Comparison of ENCODE assay signal across 31 cellular contexts in genomic region chr21:39843483-39843882, GRCh38. TPM values are rescaled to one million over a fixed set of nuclear protein-coding genes. Genes with fewer than 3 reads are reported as not detected.
"Had no signal": no experiment of that assay in that cellular context is flagged by ENCODE, and none has a peak within 500 bp of the region (broad histone marks: within the 10 kb centered on the region; RNA-seq: fewer than 3 reads in every experiment).

No MANE protein-coding gene starts in this region.

- H3K4me1 Mint-ChIP-seq: activated CD4-positive, alpha-beta T cell treated with anti-CD3 and anti-CD28 coated beads for 36 hours; activated CD4-positive, alpha-beta T cell treated with anti-CD3 and anti-CD28 coated beads, Interleukin-2, amount 10 ng/mL, durations not matched to agents 24 days and 14 days; activated naive CD4-positive, alpha-beta T cell treated with anti-CD3 and anti-CD28 coated beads, Interleukin-2, amount 10 ng/mL, durations not matched to agents 7 days and 5 days; activated naive CD8-positive, alpha-beta T cell treated with anti-CD3 and anti-CD28 coated beads, Interleukin-2, amount 10 ng/mL, durations not matched to agents 7 days and 5 days had no signal

- ATAC-seq: activated CD4-positive, alpha-beta T cell treated with anti-CD3 and anti-CD28 coated beads for 36 hours; activated naive CD4-positive, alpha-beta T cell treated with anti-CD3 and anti-CD28 coated beads, Interleukin-2, amount 50 U/mL, for 72 hours; activated T-cell treated with anti-CD3 and anti-CD28 coated beads, Interleukin-2, amount 50 U/mL, for 72 hours; body of pancreas; effector memory CD8-positive, alpha-beta T cell; heart left ventricle had no signal

- H3K4me3 Mint-ChIP-seq: activated CD4-positive, alpha-beta memory T cell treated with anti-CD3 and anti-CD28 coated beads for 36 hours; activated CD4-positive, alpha-beta T cell treated with anti-CD3 and anti-CD28 coated beads for 36 hours; activated CD4-positive, alpha-beta T cell treated with anti-CD3 and anti-CD28 coated beads, Interleukin-2, amount 10 ng/mL, durations not matched to agents 24 days and 14 days; activated naive CD4-positive, alpha-beta T cell treated with anti-CD3 and anti-CD28 coated beads, Interleukin-2, amount 10 ng/mL, durations not matched to agents 7 days and 5 days; activated naive CD8-positive, alpha-beta T cell treated with anti-CD3 and anti-CD28 coated beads, Interleukin-2, amount 10 ng/mL, durations not matched to agents 7 days and 5 days; activated T-cell treated with anti-CD3 and anti-CD28 coated beads, Interleukin-2, amount 50 U/mL, for 24 hours; activated T-cell treated with anti-CD3 and anti-CD28 coated beads, Interleukin-2, amount 50 U/mL, for 72 hours; effector memory CD8-positive, alpha-beta T cell had no signal

- H3K9me3 ChIP-seq: adrenal gland, body of pancreas, esophagus squamous epithelium, heart left ventricle had no signal

- H3K27ac ChIP-seq: adrenal gland, body of pancreas, esophagus squamous epithelium, heart left ventricle had no signal

- H3K27me3 Mint-ChIP-seq: activated CD4-positive, alpha-beta memory T cell treated with anti-CD3 and anti-CD28 coated beads for 36 hours; activated CD4-positive, alpha-beta T cell treated with anti-CD3 and anti-CD28 coated beads for 36 hours; activated CD4-positive, alpha-beta T cell treated with anti-CD3 and anti-CD28 coated beads, Interleukin-2, amount 10 ng/mL, durations not matched to agents 24 days and 14 days; activated naive CD4-positive, alpha-beta T cell treated with anti-CD3 and anti-CD28 coated beads, Interleukin-2, amount 10 ng/mL, durations not matched to agents 7 days and 5 days; activated naive CD8-positive, alpha-beta T cell treated with anti-CD3 and anti-CD28 coated beads, Interleukin-2, amount 10 ng/mL, durations not matched to agents 7 days and 5 days; activated T-cell treated with anti-CD3 and anti-CD28 coated beads, Interleukin-2, amount 50 U/mL, for 24 hours had no signal

- H3K27me3 ChIP-seq: adrenal gland, body of pancreas, esophagus squamous epithelium, heart left ventricle had no signal

- H3K27ac Mint-ChIP-seq: activated CD4-positive, alpha-beta memory T cell treated with anti-CD3 and anti-CD28 coated beads for 36 hours; activated CD4-positive, alpha-beta T cell treated with anti-CD3 and anti-CD28 coated beads for 36 hours; activated CD4-positive, alpha-beta T cell treated with anti-CD3 and anti-CD28 coated beads, Interleukin-2, amount 10 ng/mL, durations not matched to agents 24 days and 14 days; activated naive CD4-positive, alpha-beta T cell treated with anti-CD3 and anti-CD28 coated beads, Interleukin-2, amount 10 ng/mL, durations not matched to agents 7 days and 5 days; activated naive CD4-positive, alpha-beta T cell treated with anti-CD3 and anti-CD28 coated beads, Interleukin-2, amount 50 U/mL, for 72 hours; activated naive CD8-positive, alpha-beta T cell treated with anti-CD3 and anti-CD28 coated beads, Interleukin-2, amount 10 ng/mL, durations not matched to agents 7 days and 5 days; activated T-cell treated with anti-CD3 and anti-CD28 coated beads, Interleukin-2, amount 50 U/mL, for 24 hours; activated T-cell treated with anti-CD3 and anti-CD28 coated beads, Interleukin-2, amount 50 U/mL, for 72 hours; effector memory CD8-positive, alpha-beta T cell had no signal

- H3K4me1 ChIP-seq: adrenal gland, body of pancreas, esophagus squamous epithelium, heart left ventricle had no signal

- H3K36me3 Mint-ChIP-seq: activated CD4-positive, alpha-beta memory T cell treated with anti-CD3 and anti-CD28 coated beads for 36 hours; activated naive CD4-positive, alpha-beta T cell treated with anti-CD3 and anti-CD28 coated beads, Interleukin-2, amount 10 ng/mL, durations not matched to agents 7 days and 5 days; activated naive CD4-positive, alpha-beta T cell treated with anti-CD3 and anti-CD28 coated beads, Interleukin-2, amount 50 U/mL, for 72 hours; activated naive CD8-positive, alpha-beta T cell treated with anti-CD3 and anti-CD28 coated beads, Interleukin-2, amount 10 ng/mL, durations not matched to agents 7 days and 5 days had no signal

- H3K4me3 ChIP-seq: adrenal gland, body of pancreas, esophagus squamous epithelium, heart left ventricle had no signal

- H3K9me3 Mint-ChIP-seq: activated CD4-positive, alpha-beta memory T cell treated with anti-CD3 and anti-CD28 coated beads for 36 hours; activated CD4-positive, alpha-beta T cell treated with anti-CD3 and anti-CD28 coated beads, Interleukin-2, amount 10 ng/mL, durations not matched to agents 24 days and 14 days had no signal

- DNase-seq: activated CD4-positive, alpha-beta memory T cell treated with anti-CD3 and anti-CD28 coated beads for 36 hours; activated CD4-positive, alpha-beta T cell treated with anti-CD3 and anti-CD28 coated beads for 36 hours; activated CD4-positive, alpha-beta T cell treated with anti-CD3 and anti-CD28 coated beads, Interleukin-2, amount 10 ng/mL, durations not matched to agents 24 days and 14 days; activated CD4-positive, CD25-positive, alpha-beta regulatory T cell; activated CD4-positive, CD25-positive, alpha-beta regulatory T cell treated with anti-CD3 and anti-CD28 coated beads, Interleukin-2, amount 50 U/mL, for 72 hours; activated CD8-positive, alpha-beta memory T cell treated with anti-CD3 and anti-CD28 coated beads, Interleukin-2, amount 50 U/mL, for 48 hours; activated gamma-delta T cell; activated naive CD4-positive, alpha-beta T cell; activated naive CD4-positive, alpha-beta T cell treated with anti-CD3 and anti-CD28 coated beads, Interleukin-2, amount 10 ng/mL, durations not matched to agents 7 days and 5 days; activated naive CD8-positive, alpha-beta T cell treated with anti-CD3 and anti-CD28 coated beads, Interleukin-2, amount 10 ng/mL, durations not matched to agents 7 days and 5 days; activated T-cell treated with anti-CD3 and anti-CD28 coated beads for 4 hours; activated T-cell treated with anti-CD3 and anti-CD28 coated beads, Interleukin-2, amount 50 U/mL, for 24 hours; activated T-cell treated with anti-CD3 and anti-CD28 coated beads, Interleukin-2, amount 50 U/mL, for 72 hours; adrenal gland; amygdala; aorta; body of pancreas; caudate nucleus; cortex of kidney; dermis blood vessel endothelial cell; effector CD4-positive, alpha-beta T cell; effector memory CD8-positive, alpha-beta T cell; esophagus squamous epithelium; glutamatergic neuron; heart left ventricle; T-helper 2 cell had no signal

- H3K36me3 ChIP-seq: adrenal gland, esophagus squamous epithelium, heart left ventricle had no signal

- FAIRE-seq: colon, frontal cortex had no signal

RNA-seq across cellular contexts. Expression of gene PCP4, which starts 23.8 kb away (rescaled TPM):
- total RNA-seq: activated CD4-positive, alpha-beta memory T cell treated with anti-CD3 and anti-CD28 coated beads for 36 hours; activated CD4-positive, alpha-beta T cell treated with anti-CD3 and anti-CD28 coated beads for 36 hours; activated CD4-positive, alpha-beta T cell treated with anti-CD3 and anti-CD28 coated beads, Interleukin-2, amount 10 ng/mL, durations not matched to agents 24 days and 14 days; activated naive CD4-positive, alpha-beta T cell treated with anti-CD3 and anti-CD28 coated beads, Interleukin-2, amount 50 U/mL, for 72 hours; activated naive CD8-positive, alpha-beta T cell treated with anti-CD3 and anti-CD28 coated beads, Interleukin-2, amount 10 ng/mL, durations not matched to agents 7 days and 5 days; activated T-cell treated with anti-CD3 and anti-CD28 coated beads, Interleukin-2, amount 50 U/mL, for 72 hours; chondrocyte; dermis blood vessel endothelial cell; T-helper 1 cell treated with Interleukin-12 subunit alpha and Interleukin-12 subunit beta and Interleukin-4 antibody, amounts not matched to agents 30 ng/mL and 1 ng/mL, for 36 hours had no signal
